In the genomic region with DNA sequence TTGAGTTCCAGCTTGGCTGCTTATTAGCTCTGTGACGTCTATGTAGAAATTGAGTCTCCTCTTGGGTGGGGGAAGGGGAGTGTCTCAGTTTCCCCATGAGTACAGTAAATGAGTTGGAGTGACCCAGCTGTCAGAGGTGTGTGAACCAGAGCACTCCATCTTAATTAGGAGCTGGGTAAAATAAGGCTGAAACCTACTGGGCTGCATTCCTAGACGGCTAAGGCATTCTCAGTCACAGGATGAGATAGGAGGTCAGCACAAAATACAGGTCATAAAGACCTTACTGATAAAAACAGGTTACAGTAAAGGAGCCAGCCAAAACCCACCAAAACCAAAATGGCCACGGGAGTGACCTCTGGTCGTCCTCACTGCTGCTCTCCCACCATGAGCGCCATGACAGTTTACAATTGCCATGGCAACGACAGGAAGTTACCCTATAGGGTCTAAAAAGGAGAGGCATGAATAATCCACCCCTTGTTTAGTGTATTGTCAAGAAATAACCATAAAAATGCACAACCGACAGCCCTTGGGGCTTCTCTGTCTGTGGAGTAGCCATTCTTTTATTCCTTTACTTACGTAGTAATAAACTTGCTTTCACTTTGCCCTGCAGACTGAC, we compare ENCODE assay signal across 23 cellular contexts.
"Had no signal": no experiment of that assay in that cellular context is flagged by ENCODE, and none has a peak within 500 bp of the region (broad histone marks: within the 10 kb centered on the region; RNA-seq: fewer than 3 reads in every experiment).

No MANE protein-coding gene starts in this region.

- H3K27ac Mint-ChIP-seq: activated CD4-positive, alpha-beta T cell treated with anti-CD3 and anti-CD28 coated beads, Interleukin-2, amount 10 ng/mL, durations not matched to agents 24 days and 14 days; activated CD8-positive, alpha-beta T cell treated with anti-CD3 and anti-CD28 coated beads for 36 hours; activated naive CD4-positive, alpha-beta T cell treated with anti-CD3 and anti-CD28 coated beads, Interleukin-2, amount 10 ng/mL, durations not matched to agents 7 days and 5 days; activated naive CD8-positive, alpha-beta T cell treated with anti-CD3 and anti-CD28 coated beads, Interleukin-2, amount 50 U/mL, for 24 hours; naive thymus-derived CD4-positive, alpha-beta T cell; stimulated activated effector memory CD8-positive, alpha-beta T cell treated with anti-CD3 and anti-CD28 coated beads, Interleukin-12 subunit alpha, Interleukin-12 subunit beta, amount 100 ng/mL, for 72 hours had no signal

- H3K36me3 ChIP-seq: sigmoid colon, stomach, upper lobe of left lung had no signal

- H3K4me3 Mint-ChIP-seq: activated CD4-positive, alpha-beta T cell treated with anti-CD3 and anti-CD28 coated beads, Interleukin-2, amount 10 ng/mL, durations not matched to agents 24 days and 14 days; activated CD8-positive, alpha-beta T cell treated with anti-CD3 and anti-CD28 coated beads for 36 hours; activated naive CD4-positive, alpha-beta T cell treated with anti-CD3 and anti-CD28 coated beads, Interleukin-2, amount 10 ng/mL, durations not matched to agents 7 days and 5 days; activated naive CD8-positive, alpha-beta T cell treated with anti-CD3 and anti-CD28 coated beads, Interleukin-2, amount 50 U/mL, for 24 hours; brain; naive thymus-derived CD4-positive, alpha-beta T cell; stimulated activated effector memory CD8-positive, alpha-beta T cell treated with anti-CD3 and anti-CD28 coated beads, Interleukin-12 subunit alpha, Interleukin-12 subunit beta, amount 100 ng/mL, for 72 hours had no signal

- H3K27me3 ChIP-seq: foreskin keratinocyte, sigmoid colon, upper lobe of left lung had no signal

- H3K9ac ChIP-seq: parathyroid adenoma had no signal

- H3K36me3 Mint-ChIP-seq: activated naive CD4-positive, alpha-beta T cell treated with anti-CD3 and anti-CD28 coated beads, Interleukin-2, amount 10 ng/mL, durations not matched to agents 7 days and 5 days; brain; naive thymus-derived CD4-positive, alpha-beta T cell; stimulated activated effector memory CD8-positive, alpha-beta T cell treated with anti-CD3 and anti-CD28 coated beads, Interleukin-12 subunit alpha, Interleukin-12 subunit beta, amount 100 ng/mL, for 72 hours had no signal

- H3K27ac ChIP-seq: foreskin keratinocyte, hepatocyte, parathyroid adenoma, sigmoid colon, stomach, upper lobe of left lung had no signal

- H3K4me1 ChIP-seq: foreskin keratinocyte, sigmoid colon, upper lobe of left lung had no signal

- ATAC-seq: activated CD8-positive, alpha-beta T cell treated with anti-CD3 and anti-CD28 coated beads for 36 hours; activated naive CD8-positive, alpha-beta T cell treated with anti-CD3 and anti-CD28 coated beads, Interleukin-2, amount 50 U/mL, for 24 hours; foreskin keratinocyte; left ventricle myocardium superior; naive thymus-derived CD4-positive, alpha-beta T cell; stimulated activated effector memory CD8-positive, alpha-beta T cell treated with anti-CD3 and anti-CD28 coated beads, Interleukin-12 subunit alpha, Interleukin-12 subunit beta, amount 100 ng/mL, for 72 hours had no signal

- H3K4me2 ChIP-seq: hepatocyte had no signal

- H3K4me3 ChIP-seq: hepatocyte, sigmoid colon, stomach, upper lobe of left lung had no signal

- H2AFZ ChIP-seq: hepatocyte, parathyroid adenoma had no signal

- H3K4me1 Mint-ChIP-seq: activated CD4-positive, alpha-beta T cell treated with anti-CD3 and anti-CD28 coated beads, Interleukin-2, amount 10 ng/mL, durations not matched to agents 24 days and 14 days; activated naive CD4-positive, alpha-beta T cell treated with anti-CD3 and anti-CD28 coated beads, Interleukin-2, amount 10 ng/mL, durations not matched to agents 7 days and 5 days; activated naive CD8-positive, alpha-beta T cell treated with anti-CD3 and anti-CD28 coated beads, Interleukin-2, amount 50 U/mL, for 24 hours; naive thymus-derived CD4-positive, alpha-beta T cell; stimulated activated effector memory CD8-positive, alpha-beta T cell treated with anti-CD3 and anti-CD28 coated beads, Interleukin-12 subunit alpha, Interleukin-12 subunit beta, amount 100 ng/mL, for 72 hours had no signal

- H3K9me3 Mint-ChIP-seq: activated CD4-positive, alpha-beta T cell treated with anti-CD3 and anti-CD28 coated beads, Interleukin-2, amount 10 ng/mL, durations not matched to agents 24 days and 14 days; activated CD8-positive, alpha-beta T cell treated with anti-CD3 and anti-CD28 coated beads for 36 hours; activated naive CD4-positive, alpha-beta T cell treated with anti-CD3 and anti-CD28 coated beads, Interleukin-2, amount 10 ng/mL, durations not matched to agents 7 days and 5 days; activated naive CD8-positive, alpha-beta T cell treated with anti-CD3 and anti-CD28 coated beads, Interleukin-2, amount 50 U/mL, for 24 hours; stimulated activated effector memory CD8-positive, alpha-beta T cell treated with anti-CD3 and anti-CD28 coated beads, Interleukin-12 subunit alpha, Interleukin-12 subunit beta, amount 100 ng/mL, for 72 hours had no signal

- FAIRE-seq: colon, kidney had no signal

- H3K9me3 ChIP-seq: sigmoid colon, stomach, upper lobe of left lung had no signal

- H3K79me2 ChIP-seq: hepatocyte, parathyroid adenoma had no signal

- DNase-seq: activated CD4-positive, alpha-beta T cell treated with anti-CD3 and anti-CD28 coated beads, Interleukin-2, amount 10 ng/mL, durations not matched to agents 24 days and 14 days; activated CD8-positive, alpha-beta T cell treated with anti-CD3 and anti-CD28 coated beads for 36 hours; activated effector memory CD4-positive, alpha-beta T cell treated with Interleukin-2 at 50 U/mL for 16 hours; activated naive CD4-positive, alpha-beta T cell treated with anti-CD3 and anti-CD28 coated beads, Interleukin-2, amount 10 ng/mL, durations not matched to agents 7 days and 5 days; activated naive CD8-positive, alpha-beta T cell treated with anti-CD3 and anti-CD28 coated beads, Interleukin-2, amount 50 U/mL, for 24 hours; activated T-cell treated with anti-CD3 and anti-CD28 coated beads, Interleukin-2, amount 50 U/mL, for 1 hour; anterior cingulate cortex; central memory CD4-positive, alpha-beta T cell; foreskin keratinocyte; kidney; left ventricle myocardium superior; naive thymus-derived CD4-positive, alpha-beta T cell; sigmoid colon; stimulated activated CD4-positive, alpha-beta T cell treated with anti-CD3 and anti-CD28 coated beads, Interleukin-4, amount 100 ng/mL, for 24 hours; stomach; T-helper 1 cell; T-helper 9 cell; upper lobe of left lung had no signal
